Comparison of ENCODE assay signal across 15 cellular contexts in genomic region chr4:3802571-3803474, GRCh38. TPM values are rescaled to one million over a fixed set of nuclear protein-coding genes. Genes with fewer than 3 reads are reported as not detected.
"Had no signal": no experiment of that assay in that cellular context is flagged by ENCODE, and none has a peak within 500 bp of the region (broad histone marks: within the 10 kb centered on the region; RNA-seq: fewer than 3 reads in every experiment).

No MANE protein-coding gene starts in this region.

- H3K4me1 Mint-ChIP-seq: activated B cell treated with CpG ODN at 0.5 μM for 24 hours; activated CD4-positive, alpha-beta T cell treated with anti-CD3 and anti-CD28 coated beads, Interleukin-2, amount 10 ng/mL, durations not matched to agents 24 days and 14 days; activated T-helper 17 cell treated with anti-CD3 and anti-CD28 coated beads, Interleukin-2, amount 50 U/mL, for 72 hours had no signal

- FAIRE-seq: pancreas, small intestine, urothelium cell line had no signal

- H3K27ac Mint-ChIP-seq: activated B cell treated with CpG ODN at 0.5 μM for 24 hours; activated CD4-positive, alpha-beta T cell treated with anti-CD3 and anti-CD28 coated beads, Interleukin-2, amount 10 ng/mL, durations not matched to agents 24 days and 14 days; activated naive CD4-positive, alpha-beta T cell treated with anti-CD3 and anti-CD28 coated beads for 36 hours; activated T-helper 17 cell treated with anti-CD3 and anti-CD28 coated beads, Interleukin-2, amount 50 U/mL, for 72 hours; nephron progenitor cell had no signal

- H3K9me3 Mint-ChIP-seq: activated B cell treated with CpG ODN at 0.5 μM for 24 hours; activated CD4-positive, alpha-beta T cell treated with anti-CD3 and anti-CD28 coated beads, Interleukin-2, amount 10 ng/mL, durations not matched to agents 24 days and 14 days; activated naive CD4-positive, alpha-beta T cell treated with anti-CD3 and anti-CD28 coated beads for 36 hours; activated T-helper 17 cell treated with anti-CD3 and anti-CD28 coated beads, Interleukin-2, amount 50 U/mL, for 72 hours; nephron progenitor cell had no signal

- H3K4me3 Mint-ChIP-seq: activated B cell treated with CpG ODN at 0.5 μM for 24 hours; activated CD4-positive, alpha-beta T cell treated with anti-CD3 and anti-CD28 coated beads, Interleukin-2, amount 10 ng/mL, durations not matched to agents 24 days and 14 days; activated naive CD4-positive, alpha-beta T cell treated with anti-CD3 and anti-CD28 coated beads for 36 hours; activated T-helper 17 cell treated with anti-CD3 and anti-CD28 coated beads, Interleukin-2, amount 50 U/mL, for 72 hours; nephron progenitor cell had no signal

- DNase-seq: activated B cell treated with CpG ODN at 0.5 μM for 24 hours; activated CD4-positive, alpha-beta T cell treated with anti-CD3 and anti-CD28 coated beads, Interleukin-2, amount 10 ng/mL, durations not matched to agents 24 days and 14 days; activated naive CD4-positive, alpha-beta T cell treated with anti-CD3 and anti-CD28 coated beads for 36 hours; activated T-cell treated with anti-CD3 and anti-CD28 coated beads for 4 hours; colonic mucosa; esophagus squamous epithelium; foreskin fibroblast; nephron progenitor cell; retina; small intestine; thyroid gland had no signal

RNA-seq across cellular contexts. Expression of gene ADRA2C, which starts 36.6 kb away (rescaled TPM):
- total RNA-seq: activated B cell treated with CpG ODN at 0.5 μM for 24 hours; activated CD4-positive, alpha-beta T cell treated with anti-CD3 and anti-CD28 coated beads, Interleukin-2, amount 10 ng/mL, durations not matched to agents 24 days and 14 days; activated CD8-positive, alpha-beta memory T cell treated with anti-CD3 and anti-CD28 coated beads for 36 hours; activated naive CD4-positive, alpha-beta T cell treated with anti-CD3 and anti-CD28 coated beads for 36 hours; activated T-helper 17 cell treated with anti-CD3 and anti-CD28 coated beads, Interleukin-2, amount 50 U/mL, for 72 hours had no signal
